ENCODE assay signal across 8 cellular contexts in the genomic region with DNA sequence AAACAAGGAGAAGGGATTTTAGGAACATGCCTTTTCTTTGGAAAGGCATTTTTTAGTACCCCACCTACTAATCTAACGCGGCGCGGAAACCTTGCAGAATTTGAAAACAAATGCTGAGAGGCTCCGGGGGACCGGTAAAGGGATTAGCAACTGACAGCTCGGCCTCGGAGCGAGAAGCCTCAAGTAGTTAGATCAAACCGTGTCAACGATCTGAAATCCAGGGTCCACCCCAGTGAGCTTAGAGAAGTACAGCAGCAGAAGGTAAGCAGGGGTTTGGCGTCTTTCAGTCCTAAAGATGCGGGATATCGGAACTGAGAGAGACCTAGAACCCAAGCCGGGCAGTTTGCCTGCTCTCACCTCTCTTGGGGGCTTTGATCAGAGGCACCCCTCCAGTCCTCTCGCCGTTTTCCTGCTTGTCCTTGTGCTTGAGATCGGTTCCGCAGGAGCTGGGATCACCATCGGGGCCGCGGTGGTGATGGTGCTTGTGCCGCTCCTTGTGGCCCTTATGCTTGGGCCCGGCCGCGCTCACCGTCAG. TPM values are rescaled to one million over a fixed set of nuclear protein-coding genes. Genes with fewer than 3 reads are reported as not detected.
DNase-seq lines count a peak whose midpoint lies in the region; ATAC-seq lines count a peak whose summit lies in the region.

No MANE protein-coding gene starts in this region.

- intact Hi-C loops in left cardiac atrium (cut with DNase I) = no loop called here

- no peaks in the 10 kb centered on the region for H3K27me3 Mint-ChIP-seq in activated naive CD4-positive, alpha-beta T cell treated with anti-CD3 and anti-CD28 coated beads, Interleukin-2, amount 50 U/mL, for 24 hours

- DNase-seq in GM03348 (ENCODE audit: low spot score) = peak; percentile 22
- DNase-seq in H4 (ENCODE audit: low spot score) = peak; percentile 4
- DNase-seq in NCI-H2171 treated with DMSO at 0.1 percent for 48 hours (lab: John Stamatoyannopoulos, UW) = peak; percentile 71
- DNase-seq in left cardiac atrium = peak; percentile 62
- DNase-seq in pons (ENCODE audit: low spot score) = peak; percentile 41
- no peak for DNase-seq in NCI-H128 (lab: John Stamatoyannopoulos, UW; ENCODE audit: unreplicated experiment)

- H3K9me3 Mint-ChIP-seq in activated naive CD4-positive, alpha-beta T cell treated with anti-CD3 and anti-CD28 coated beads, Interleukin-2, amount 50 U/mL, for 24 hours = no peaks in the 10 kb centered on the region

- peak overlapping the region; percentile 96 for H3K27ac Mint-ChIP-seq in activated naive CD4-positive, alpha-beta T cell treated with anti-CD3 and anti-CD28 coated beads, Interleukin-2, amount 50 U/mL, for 24 hours

- ATAC-seq in left cardiac atrium (peak in 1 of 2 donors; percentile 65), GM18873 (IDR thresholded peaks at IDR 0.05; ENCODE audit: low FRiP score, unreplicated experiment) (no peak)

- H3K4me1 Mint-ChIP-seq in activated naive CD4-positive, alpha-beta T cell treated with anti-CD3 and anti-CD28 coated beads, Interleukin-2, amount 50 U/mL, for 24 hours = peaks cover 36% of the 10 kb centered on the region

- H3K36me3 Mint-ChIP-seq in activated naive CD4-positive, alpha-beta T cell treated with anti-CD3 and anti-CD28 coated beads, Interleukin-2, amount 50 U/mL, for 24 hours = peaks cover 4% of the 10 kb centered on the region

- peak overlapping the region; percentile 98 for H3K4me3 Mint-ChIP-seq in activated naive CD4-positive, alpha-beta T cell treated with anti-CD3 and anti-CD28 coated beads, Interleukin-2, amount 50 U/mL, for 24 hours

RNA-seq across cellular contexts. Expression of gene RSBN1, which starts 0.9 kb away (rescaled TPM):
- 2.5 and 3.2 TPM in 2 replicates for total RNA-seq in H4 (2014; rRNA removed; shearing (Covaris generic))
- 10 to 100 TPM in 1 of 2 donors, 1 to 10 TPM in 1; 8.1 to 12.8 TPM for total RNA-seq in left cardiac atrium

RNA-seq across cellular contexts. Expression of gene PHTF1, which starts 52.1 kb away (rescaled TPM):
- total RNA-seq in H4 (2014; rRNA removed; shearing (Covaris generic)) = 19.2 and 26.3 TPM in 2 replicates
- 1 to 10 TPM; 8.3 to 9.2 TPM for total RNA-seq in left cardiac atrium
